14 cellular contexts compared by ENCODE assay signal in genomic region chr7:69764071-69764470, GRCh38.
"Had no signal": no experiment of that assay in that cellular context is flagged by ENCODE, and none has a peak within 500 bp of the region (broad histone marks: within the 10 kb centered on the region; RNA-seq: fewer than 3 reads in every experiment).

No MANE protein-coding gene starts in this region.

- ATAC-seq: activated naive CD4-positive, alpha-beta T cell treated with anti-CD3 and anti-CD28 coated beads, Interleukin-2, amount 50 U/mL, for 72 hours; activated T-cell treated with anti-CD3 and anti-CD28 coated beads, Interleukin-2, amount 50 U/mL, for 4 hours; left ventricle myocardium superior had no signal

- DNase-seq: activated CD4-positive, alpha-beta T cell treated with anti-CD3 and anti-CD28 coated beads, Interleukin-2, amount 50 U/mL, for 4 hours; activated CD4-positive, CD25-positive, alpha-beta regulatory T cell treated with anti-CD3 and anti-CD28 coated beads, Interleukin-2, amount 50 U/mL, for 72 hours; activated effector memory CD4-positive, alpha-beta T cell treated with anti-CD3 and anti-CD28 coated beads, Interleukin-2, amount 50 U/mL, for 16 hours; activated T-cell treated with anti-CD3 and anti-CD28 coated beads, Interleukin-2, amount 50 U/mL, for 4 hours; amniotic stem cell; cerebellar nuclear complex; kidney; left ventricle myocardium superior; mesendoderm; stimulated activated CD4-positive, alpha-beta T cell treated with anti-CD3 and anti-CD28 coated beads, Interleukin-15, amount 100 ng/mL, for 24 hours; stomach had no signal

- H3K9me3 Mint-ChIP-seq: brain, nephron had no signal

- H3K27ac Mint-ChIP-seq: activated naive CD4-positive, alpha-beta T cell treated with anti-CD3 and anti-CD28 coated beads, Interleukin-2, amount 50 U/mL, for 72 hours; nephron had no signal

- H3K4me3 Mint-ChIP-seq: activated T-cell treated with anti-CD3 and anti-CD28 coated beads, Interleukin-2, amount 50 U/mL, for 4 hours; nephron had no signal

- H3K27me3 Mint-ChIP-seq: brain had no signal
